8 cellular contexts compared by ENCODE assay signal in genomic region chr12:57837779-57838562, GRCh38. TPM values are rescaled to one million over a fixed set of nuclear protein-coding genes. Genes with fewer than 3 reads are reported as not detected.
DNase-seq lines count a peak whose midpoint lies in the region; ATAC-seq and TF ChIP-seq lines count a peak whose summit lies in the region.

No MANE protein-coding gene starts in this region.

- DNase-seq in DMS79 (lab: John Stamatoyannopoulos, UW) (peak; percentile 75), HT1080 (ENCODE audit: low read depth) (peak; percentile 81), smooth muscle cell (lab: John Stamatoyannopoulos, UW; ENCODE audit: unreplicated experiment) (no peak), NCI-H1105 treated with DMSO at 0.1 percent for 48 hours (lab: John Stamatoyannopoulos, UW) (no peak)
- DNase-seq in activated CD8-positive, alpha-beta T cell treated with anti-CD3 and anti-CD28 coated beads for 36 hours: peak; percentile 37

- peaks cover 100% of the 10 kb centered on the region for H4K20me1 ChIP-seq in smooth muscle cell (ENCODE audit: low read depth)

- H3F3A ChIP-seq in smooth muscle cell (ENCODE audit: low read depth): peaks cover 30% of the 10 kb centered on the region

- H3K27ac ChIP-seq in gastroesophageal sphincter (peak overlapping the region; percentile 7 to 97 (median 71)), smooth muscle cell (ENCODE audit: low read depth) (peak overlapping the region; percentile 73)

- H3K4me2 ChIP-seq in smooth muscle cell: peak overlapping the region; percentile 73

- H3K79me2 ChIP-seq in smooth muscle cell (ENCODE audit: low read depth): peaks cover 100% of the 10 kb centered on the region

- no peaks in the 10 kb centered on the region for H3K27me3 Mint-ChIP-seq in activated CD8-positive, alpha-beta T cell treated with anti-CD3 and anti-CD28 coated beads for 36 hours

- H3K4me3 Mint-ChIP-seq in activated CD8-positive, alpha-beta T cell treated with anti-CD3 and anti-CD28 coated beads for 36 hours: peak overlapping the region; percentile 42

- H3K27me3 ChIP-seq in gastroesophageal sphincter: no peaks in the 10 kb centered on the region
- H3K27me3 ChIP-seq in smooth muscle cell (ENCODE audit: low read depth): no peaks in the 10 kb centered on the region

- H3K36me3 ChIP-seq in gastroesophageal sphincter (no peaks in the 10 kb centered on the region), smooth muscle cell (ENCODE audit: low read depth) (no peaks in the 10 kb centered on the region)

- TF ChIP-seq POLR2A in gastroesophageal sphincter (IDR thresholded peaks at IDR 0.05): no peak

- ATAC-seq in activated CD8-positive, alpha-beta T cell treated with anti-CD3 and anti-CD28 coated beads for 36 hours: peak; percentile 43
- ATAC-seq in gastroesophageal sphincter (peak; percentile 37), HG02840 (IDR thresholded peaks at IDR 0.05; ENCODE audit: low FRiP score, unreplicated experiment) (no peak), GM21526 (IDR thresholded peaks at IDR 0.05; ENCODE audit: low FRiP score, unreplicated experiment) (no peak)

- H3K9me3 ChIP-seq in gastroesophageal sphincter: no peaks in the 10 kb centered on the region
- no peaks in the 10 kb centered on the region for H3K9me3 ChIP-seq in smooth muscle cell (replicated peaks; ENCODE audit: low read depth)

- 38% methylated on average over 1 of the region's 5 CpGs; no CpG with 5 or more reads in 1 of the 2 donors for WGBS in gastroesophageal sphincter (ENCODE audit: low coverage in 1 of 2), 2 donors
- WGBS in smooth muscle cell (ENCODE audit: low lambda C conversion rate): 37% methylated on average over 5 of the region's 5 CpGs

- peak overlapping the region in 1 of 2 donors; percentile 98 for H3K4me3 ChIP-seq in gastroesophageal sphincter
- no peak overlapping the region for H3K4me3 ChIP-seq in smooth muscle cell

- CTCF ChIA-PET in activated CD8-positive, alpha-beta T cell treated with anti-CD3 and anti-CD28 coated beads for 36 hours (lab: Charles Lee): interaction anchor here (1.2 to 8.2 kb wide), 5 partner anchors 55 to 81 kb away, joined by 3 to 96 read pairs (median 5); partner anchors contain the start of gene TSFM

- peaks cover 44 to 100% (median 97%) of the 10 kb centered on the region in 3 donors for H3K4me1 ChIP-seq in gastroesophageal sphincter
- peaks cover 82% of the 10 kb centered on the region for H3K4me1 ChIP-seq in smooth muscle cell (ENCODE audit: low read depth)

- peak overlapping the region; percentile 85 for H3K27ac Mint-ChIP-seq in activated CD8-positive, alpha-beta T cell treated with anti-CD3 and anti-CD28 coated beads for 36 hours

- H3K4me1 Mint-ChIP-seq in activated CD8-positive, alpha-beta T cell treated with anti-CD3 and anti-CD28 coated beads for 36 hours (ENCODE audit: low read depth): peaks cover 92% of the 10 kb centered on the region

- H3K9ac ChIP-seq in smooth muscle cell (ENCODE audit: low read depth): peak overlapping the region; percentile 7

- intact Hi-C loops in activated CD8-positive, alpha-beta T cell treated with anti-CD3 and anti-CD28 coated beads for 36 hours (cut with micrococcal nuclease): no loop called here

- H3K9me3 Mint-ChIP-seq in activated CD8-positive, alpha-beta T cell treated with anti-CD3 and anti-CD28 coated beads for 36 hours: no peaks in the 10 kb centered on the region

- POLR2A ChIA-PET in activated CD8-positive, alpha-beta T cell treated with anti-CD3 and anti-CD28 coated beads for 36 hours (lab: Charles Lee): interaction anchor here (1.1 to 8.5 kb wide), 6 partner anchors 8 to 65 kb away, joined by 3 to 84 read pairs (median 4); partner anchors contain the start of gene CTDSP2

- TF ChIP-seq EP300 in gastroesophageal sphincter (IDR thresholded peaks at IDR 0.05): no peak

- no peaks in the 10 kb centered on the region for H3K36me3 Mint-ChIP-seq in activated CD8-positive, alpha-beta T cell treated with anti-CD3 and anti-CD28 coated beads for 36 hours (ENCODE audit: low read depth)

- no peak for TF ChIP-seq CTCF in activated CD8-positive, alpha-beta T cell treated with anti-CD3 and anti-CD28 coated beads for 36 hours (IDR thresholded peaks at IDR 0.05)
- TF ChIP-seq CTCF in gastroesophageal sphincter (IDR thresholded peaks at IDR 0.05) (no peak), smooth muscle cell (IDR thresholded peaks at IDR 0.05; ENCODE audit: borderline replicate concordance, insufficient read depth, poor library complexity, severe bottlenecking) (no peak)

- no peak overlapping the region for H2AFZ ChIP-seq in smooth muscle cell (ENCODE audit: low read depth)

RNA-seq across cellular contexts. Expression of gene CTDSP2, which starts 8.6 kb away (rescaled TPM):
- 30.3 and 43.3 TPM in 2 replicates for total RNA-seq in HT1080 (2014; rRNA removed; shearing (Covaris generic))
- polyA plus RNA-seq in HT1080 (2015; cell fraction: cytosol; rRNA removed): 66.0 and 80.2 TPM in 2 replicates
- polyA plus RNA-seq in HT1080 (2015; cell fraction: nucleus; rRNA removed): 55.8 and 62.8 TPM in 2 replicates
- total RNA-seq in activated CD8-positive, alpha-beta T cell treated with anti-CD3 and anti-CD28 coated beads for 36 hours: 10 to 100 TPM; 67.1 to 67.2 TPM
- 100 to 1,000 TPM; 151 to 190 (median 170) TPM for total RNA-seq in gastroesophageal sphincter
- total RNA-seq in smooth muscle cell: 77.4 and 86.7 TPM in 2 replicates
- 61.7 and 62.0 TPM in 2 replicates for polyA plus RNA-seq in smooth muscle cell

RNA-seq across cellular contexts. Expression of gene AVIL, which starts 19.4 kb away (rescaled TPM):
- total RNA-seq in HT1080 (2014; rRNA removed; shearing (Covaris generic)): 0.13 TPM in 2 replicates
- polyA plus RNA-seq in HT1080 (2015; cell fraction: cytosol; rRNA removed): 0.07 and 0.42 TPM in 2 replicates
- 0.36 and 0.71 TPM in 2 replicates for polyA plus RNA-seq in HT1080 (2015; cell fraction: nucleus; rRNA removed)
- total RNA-seq in activated CD8-positive, alpha-beta T cell treated with anti-CD3 and anti-CD28 coated beads for 36 hours: under 1 TPM; 0.34 to 0.49 TPM
- total RNA-seq in gastroesophageal sphincter (1 to 10 TPM; 1.4 to 9.3 (median 2.3) TPM), smooth muscle cell (7.0 and 17.1 TPM in 2 replicates)
- 1.2 and 9.1 TPM in 2 replicates for polyA plus RNA-seq in smooth muscle cell

RNA-seq across cellular contexts. Expression of gene TSFM, which starts 55.4 kb away (rescaled TPM):
- total RNA-seq in HT1080 (2014; rRNA removed; shearing (Covaris generic)): 55.0 and 57.6 TPM in 2 replicates
- polyA plus RNA-seq in HT1080 (2015; cell fraction: cytosol; rRNA removed): 33.4 and 46.3 TPM in 2 replicates
- polyA plus RNA-seq in HT1080 (2015; cell fraction: nucleus; rRNA removed): 30.0 and 37.5 TPM in 2 replicates
- total RNA-seq in activated CD8-positive, alpha-beta T cell treated with anti-CD3 and anti-CD28 coated beads for 36 hours: 10 to 100 TPM; 46.3 to 47.3 TPM
- total RNA-seq in gastroesophageal sphincter: 10 to 100 TPM; 26.4 to 30.9 (median 29.1) TPM
- 14.5 and 16.8 TPM in 2 replicates for total RNA-seq in smooth muscle cell
- polyA plus RNA-seq in smooth muscle cell: 24.0 and 28.5 TPM in 2 replicates

Comparison
In these comparisons a context has a peak if more than half of its experiments do, and no peak if none do; other contexts are left out.
1. DNase-seq: peak in DMS79 (single experiment), HT1080 (single experiment) and activated CD8-positive, alpha-beta T cell treated with anti-CD3 and anti-CD28 coated beads for 36 hours (single experiment); none in smooth muscle cell (single experiment) and NCI-H1105 treated with DMSO at 0.1 percent for 48 hours (single experiment).
2. ATAC-seq: peak in activated CD8-positive, alpha-beta T cell treated with anti-CD3 and anti-CD28 coated beads for 36 hours (single experiment) and gastroesophageal sphincter (single experiment); none in HG02840 (single experiment) and GM21526 (single experiment).